Comparison of ENCODE assay signal across 23 cellular contexts in the genomic region with DNA sequence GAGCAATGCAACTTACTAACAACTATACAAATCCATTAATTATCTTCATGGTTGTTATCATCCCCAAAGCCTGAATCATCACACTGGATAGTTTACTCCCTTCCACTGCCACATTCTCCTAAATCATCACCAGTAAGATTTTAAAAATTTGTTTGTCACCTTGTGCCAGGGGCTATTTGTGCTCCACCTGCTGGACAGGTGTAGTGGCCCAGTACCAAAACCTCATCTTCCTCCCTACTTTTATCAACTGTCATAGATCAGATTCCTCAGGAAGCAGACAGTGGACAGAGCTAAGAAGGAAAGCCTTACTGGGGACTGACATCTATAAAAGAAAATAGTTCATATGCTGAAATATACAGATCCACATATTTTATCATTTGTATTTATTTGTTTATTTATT.
"Had no signal": no experiment of that assay in that cellular context is flagged by ENCODE, and none has a peak within 500 bp of the region (broad histone marks: within the 10 kb centered on the region; RNA-seq: fewer than 3 reads in every experiment).

No MANE protein-coding gene starts in this region.

- H3K4me1 ChIP-seq: breast epithelium, SJSA1 had no signal

- H3K9me3 ChIP-seq: breast epithelium, SJSA1 had no signal

- H3K27me3 Mint-ChIP-seq: activated naive CD4-positive, alpha-beta T cell treated with anti-CD3 and anti-CD28 coated beads, Interleukin-2, amount 50 U/mL, for 24 hours; central memory CD8-positive, alpha-beta T cell; T-helper 17 cell had no signal

- H3K4me3 Mint-ChIP-seq: activated CD8-positive, alpha-beta T cell treated with anti-CD3 and anti-CD28 coated beads, Interleukin-2, amount 10 ng/mL, durations not matched to agents 7 days and 5 days; activated naive CD4-positive, alpha-beta T cell treated with anti-CD3 and anti-CD28 coated beads, Interleukin-2, amount 50 U/mL, for 24 hours; central memory CD8-positive, alpha-beta T cell; T-helper 17 cell; WTC11 had no signal

- H3K36me3 ChIP-seq: breast epithelium, SJSA1 had no signal

- H3K4me3 ChIP-seq: breast epithelium, SJSA1 had no signal

- H3K4me1 Mint-ChIP-seq: activated naive CD4-positive, alpha-beta T cell treated with anti-CD3 and anti-CD28 coated beads, Interleukin-2, amount 50 U/mL, for 24 hours; central memory CD8-positive, alpha-beta T cell; T-helper 17 cell; WTC11 had no signal

- DNase-seq: activated CD4-positive, alpha-beta T cell treated with anti-CD3 and anti-CD28 coated beads for 48 hours; activated CD4-positive, alpha-beta T cell treated with anti-CD3 and anti-CD28 coated beads, Interleukin-2, amount 50 U/mL, for 4 hours; activated CD4-positive, CD25-positive, alpha-beta regulatory T cell treated with anti-CD3 and anti-CD28 coated beads, Interleukin-2, amount 50 U/mL, for 72 hours; activated CD8-positive, alpha-beta memory T cell treated with anti-CD3 and anti-CD28 coated beads, Interleukin-2, amount 50 U/mL, for 48 hours; activated CD8-positive, alpha-beta T cell treated with anti-CD3 and anti-CD28 coated beads, Interleukin-2, amount 10 ng/mL, durations not matched to agents 7 days and 5 days; activated effector memory CD4-positive, alpha-beta T cell treated with Interleukin-2 at 50 U/mL for 16 hours; activated naive CD4-positive, alpha-beta T cell; activated T-cell treated with anti-CD3 and anti-CD28 coated beads, Interleukin-2, amount 50 U/mL, for 1 hour; aorta; MV-4-11; NCI-H1092 treated with DMSO at 0.1 percent for 48 hours; NCI-H1417 treated with DMSO at 0.1 percent for 48 hours; NCI-H1694; NCI-H2029; NCI-H2107; NCI-H524; T-helper 17 cell; T-helper 9 cell had no signal

- ATAC-seq: activated CD8-positive, alpha-beta T cell treated with anti-CD3 and anti-CD28 coated beads, Interleukin-2, amount 10 ng/mL, durations not matched to agents 7 days and 5 days; T-helper 17 cell; WTC11 had no signal

- H3K36me3 Mint-ChIP-seq: activated naive CD4-positive, alpha-beta T cell treated with anti-CD3 and anti-CD28 coated beads, Interleukin-2, amount 50 U/mL, for 24 hours; WTC11 had no signal

- H3K27me3 ChIP-seq: breast epithelium, SJSA1 had no signal

- H3K27ac ChIP-seq: breast epithelium, SJSA1 had no signal

- H3K9me3 Mint-ChIP-seq: WTC11 had no signal

- H3K27ac Mint-ChIP-seq: activated CD8-positive, alpha-beta T cell treated with anti-CD3 and anti-CD28 coated beads, Interleukin-2, amount 10 ng/mL, durations not matched to agents 7 days and 5 days; activated naive CD4-positive, alpha-beta T cell treated with anti-CD3 and anti-CD28 coated beads, Interleukin-2, amount 50 U/mL, for 24 hours; T-helper 17 cell; WTC11 had no signal
